ENCODE assay signal across 28 cellular contexts in genomic region chr11:61596539-61596938, GRCh38. TPM values are rescaled to one million over a fixed set of nuclear protein-coding genes. Genes with fewer than 3 reads are reported as not detected.
"Had no signal": no experiment of that assay in that cellular context is flagged by ENCODE, and none has a peak within 500 bp of the region (broad histone marks: within the 10 kb centered on the region; RNA-seq: fewer than 3 reads in every experiment).

No MANE protein-coding gene starts in this region.

- H3K36me3 ChIP-seq: colonic mucosa, esophagus muscularis mucosa, prostate gland, right atrium auricular region, sigmoid colon, stomach, tibial artery, upper lobe of left lung had no signal

- FAIRE-seq: endothelial cell of umbilical vein, keratinocyte, urothelium cell line had no signal

- H3K27ac ChIP-seq: colonic mucosa, foreskin keratinocyte, stomach, testis, tibial artery had no signal

- H3K27me3 ChIP-seq: colonic mucosa, right atrium auricular region, testis, upper lobe of left lung had no signal

- ATAC-seq: foreskin keratinocyte; natural killer cell treated with Interleukin-12 subunit alpha and Interleukin-12 subunit beta and Interleukin-15 and Interleukin-18, amount 100 ng/mL, for 72 hours; stimulated activated effector memory CD8-positive, alpha-beta T cell treated with anti-CD3 and anti-CD28 coated beads, Interleukin-12 subunit alpha, Interleukin-12 subunit beta, amount 100 ng/mL, for 72 hours had no signal

- H3K27ac Mint-ChIP-seq: dendritic cell treated with granulocyte-macrophage colony-stimulating factor and Interleukin-4, amounts not matched to agents 40 ng/mL and 50 ng/mL, for 4 days; endodermal cell; mesothelial cell of epicardium; naive B cell; natural killer cell treated with Interleukin-12 subunit alpha and Interleukin-12 subunit beta and Interleukin-15 and Interleukin-18, amount 100 ng/mL, for 72 hours; stimulated activated effector memory CD8-positive, alpha-beta T cell treated with anti-CD3 and anti-CD28 coated beads, Interleukin-12 subunit alpha, Interleukin-12 subunit beta, amount 100 ng/mL, for 72 hours had no signal

- H3K9me3 Mint-ChIP-seq: dendritic cell treated with granulocyte-macrophage colony-stimulating factor and Interleukin-4, amounts not matched to agents 40 ng/mL and 50 ng/mL, for 4 days; endodermal cell; mesothelial cell of epicardium; naive B cell; natural killer cell treated with Interleukin-12 subunit alpha and Interleukin-12 subunit beta and Interleukin-15 and Interleukin-18, amount 100 ng/mL, for 72 hours; neural crest cell; stimulated activated effector memory CD8-positive, alpha-beta T cell treated with anti-CD3 and anti-CD28 coated beads, Interleukin-12 subunit alpha, Interleukin-12 subunit beta, amount 100 ng/mL, for 72 hours had no signal

- H3K4me1 ChIP-seq: foreskin keratinocyte, sigmoid colon had no signal

- H3K9me3 ChIP-seq: colonic mucosa, esophagus muscularis mucosa, mucosa of descending colon, prostate gland, right atrium auricular region, sigmoid colon, stomach, testis, tibial artery, upper lobe of left lung had no signal

- DNase-seq: colonic mucosa; effector CD8-positive, alpha-beta T cell; endodermal cell; foreskin keratinocyte; glutamatergic neuron; mesenchymal stem cell; mucosa of descending colon; naive B cell; sigmoid colon; stimulated activated CD4-positive, alpha-beta T cell treated with anti-CD3 and anti-CD28 coated beads, Interleukin-2, amount 100 ng/mL, for 24 hours; stimulated activated CD4-positive, alpha-beta T cell treated with anti-CD3 and anti-CD28 coated beads, Interleukin-4, amount 100 ng/mL, for 24 hours; stimulated activated naive CD4-positive, alpha-beta T cell treated with Interleukin-2 at 50 U/mL for 16 hours; stomach; substantia nigra; testis; tibial artery; upper lobe of left lung had no signal

- H3K4me1 Mint-ChIP-seq: naive B cell had no signal

- H3K4me3 Mint-ChIP-seq: dendritic cell treated with granulocyte-macrophage colony-stimulating factor and Interleukin-4, amounts not matched to agents 40 ng/mL and 50 ng/mL, for 4 days; endodermal cell; mesothelial cell of epicardium; naive B cell; natural killer cell treated with Interleukin-12 subunit alpha and Interleukin-12 subunit beta and Interleukin-15 and Interleukin-18, amount 100 ng/mL, for 72 hours; neural crest cell; stimulated activated effector memory CD8-positive, alpha-beta T cell treated with anti-CD3 and anti-CD28 coated beads, Interleukin-12 subunit alpha, Interleukin-12 subunit beta, amount 100 ng/mL, for 72 hours had no signal

- H3K36me3 Mint-ChIP-seq: mesothelial cell of epicardium; naive B cell; natural killer cell treated with Interleukin-12 subunit alpha and Interleukin-12 subunit beta and Interleukin-15 and Interleukin-18, amount 100 ng/mL, for 72 hours; stimulated activated effector memory CD8-positive, alpha-beta T cell treated with anti-CD3 and anti-CD28 coated beads, Interleukin-12 subunit alpha, Interleukin-12 subunit beta, amount 100 ng/mL, for 72 hours had no signal

- H3K4me3 ChIP-seq: colonic mucosa, esophagus muscularis mucosa, mucosa of descending colon, prostate gland, right atrium auricular region, sigmoid colon, stomach, testis, tibial artery, upper lobe of left lung had no signal

RNA-seq across cellular contexts. Expression of gene SYT7, which starts 15.7 kb away (rescaled TPM):
- total RNA-seq: natural killer cell treated with Interleukin-12 subunit alpha and Interleukin-12 subunit beta and Interleukin-15 and Interleukin-18, amount 100 ng/mL, for 72 hours had no signal
